In the genomic region with DNA sequence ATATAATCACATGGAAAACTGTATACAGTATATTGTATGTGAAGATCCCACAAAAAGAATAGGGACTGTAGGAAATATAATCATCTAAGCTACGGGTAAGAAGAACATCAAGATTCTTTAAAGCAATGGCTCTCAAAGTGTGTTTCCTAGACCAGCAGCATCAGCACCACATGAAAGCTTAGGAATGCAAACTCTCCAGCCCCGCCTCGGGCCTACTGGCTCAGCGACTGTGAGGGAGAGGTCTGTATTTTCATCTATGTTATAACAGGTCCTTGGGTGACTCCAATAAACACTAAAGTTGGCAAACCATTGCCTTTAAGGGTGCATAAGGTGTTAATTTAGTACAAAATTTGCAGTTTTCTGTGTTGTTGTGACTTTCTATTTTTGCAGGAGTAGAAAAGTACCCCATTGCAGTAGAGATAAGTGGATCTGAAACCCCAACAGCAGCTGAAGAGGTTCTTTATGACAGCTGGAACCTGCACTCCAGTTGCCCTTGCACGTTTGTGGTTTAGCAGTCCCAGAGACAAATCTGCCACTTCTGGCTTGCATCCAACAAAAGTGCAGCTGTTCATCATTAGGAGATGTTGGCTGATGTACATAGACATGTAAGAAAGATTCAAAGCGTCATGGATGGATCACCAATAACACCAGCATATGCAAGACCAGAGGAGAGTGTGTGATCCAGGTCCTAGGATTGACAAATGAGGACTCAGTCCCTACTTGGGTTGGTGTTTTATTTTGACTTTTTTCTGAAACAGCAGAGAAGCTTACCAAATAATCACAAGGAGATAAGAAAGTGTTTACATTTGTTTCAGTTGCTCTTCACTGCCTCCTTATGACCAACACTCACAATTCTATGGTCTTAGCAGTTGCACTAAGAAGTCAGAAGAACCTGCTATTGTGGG, we compare ENCODE assay signal across 1 cellular context.
TF ChIP-seq lines count a peak whose summit lies in the region.

No MANE protein-coding gene starts in this region.

TF ChIP-seq in GM12878, 131 proteins besides CTCF, POLR2A, EP300 and RAD21 (continued from another document and continues in another):
- TF ChIP-seq, protein P1, sequence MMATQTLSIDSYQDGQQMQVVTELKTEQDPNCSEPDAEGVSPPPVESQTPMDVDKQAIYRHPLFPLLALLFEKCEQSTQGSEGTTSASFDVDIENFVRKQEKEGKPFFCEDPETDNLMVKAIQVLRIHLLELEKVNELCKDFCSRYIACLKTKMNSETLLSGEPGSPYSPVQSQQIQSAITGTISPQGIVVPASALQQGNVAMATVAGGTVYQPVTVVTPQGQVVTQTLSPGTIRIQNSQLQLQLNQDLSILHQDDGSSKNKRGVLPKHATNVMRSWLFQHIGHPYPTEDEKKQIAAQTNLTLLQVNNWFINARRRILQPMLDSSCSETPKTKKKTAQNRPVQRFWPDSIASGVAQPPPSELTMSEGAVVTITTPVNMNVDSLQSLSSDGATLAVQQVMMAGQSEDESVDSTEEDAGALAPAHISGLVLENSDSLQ (IDR thresholded peaks at IDR 0.05) = peak; percentile 81
- TF ChIP-seq, protein P2, sequence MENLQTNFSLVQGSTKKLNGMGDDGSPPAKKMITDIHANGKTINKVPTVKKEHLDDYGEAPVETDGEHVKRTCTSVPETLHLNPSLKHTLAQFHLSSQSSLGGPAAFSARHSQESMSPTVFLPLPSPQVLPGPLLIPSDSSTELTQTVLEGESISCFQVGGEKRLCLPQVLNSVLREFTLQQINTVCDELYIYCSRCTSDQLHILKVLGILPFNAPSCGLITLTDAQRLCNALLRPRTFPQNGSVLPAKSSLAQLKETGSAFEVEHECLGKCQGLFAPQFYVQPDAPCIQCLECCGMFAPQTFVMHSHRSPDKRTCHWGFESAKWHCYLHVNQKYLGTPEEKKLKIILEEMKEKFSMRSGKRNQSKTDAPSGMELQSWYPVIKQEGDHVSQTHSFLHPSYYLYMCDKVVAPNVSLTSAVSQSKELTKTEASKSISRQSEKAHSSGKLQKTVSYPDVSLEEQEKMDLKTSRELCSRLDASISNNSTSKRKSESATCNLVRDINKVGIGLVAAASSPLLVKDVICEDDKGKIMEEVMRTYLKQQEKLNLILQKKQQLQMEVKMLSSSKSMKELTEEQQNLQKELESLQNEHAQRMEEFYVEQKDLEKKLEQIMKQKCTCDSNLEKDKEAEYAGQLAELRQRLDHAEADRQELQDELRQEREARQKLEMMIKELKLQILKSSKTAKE (IDR thresholded peaks at IDR 0.05; ENCODE audit: low read depth, poor library complexity, severe bottlenecking) = peak; percentile 83
- peak; percentile 99 for TF ChIP-seq TCF3 (IDR thresholded peaks at IDR 0.05; ENCODE audit: borderline replicate concordance, insufficient read depth, low read depth, low read length)
- TF ChIP-seq CEBPB (IDR thresholded peaks at IDR 0.05; ENCODE audit: borderline replicate concordance in 1 of 2, low read depth in 2 of 2, low read length in 2 of 2) = peak in 1 of 2 experiments; percentile 86; a peak in 2 of 4 replicates
- peak; percentile 71 for TF ChIP-seq SP1 (IDR thresholded peaks at IDR 0.05; ENCODE audit: low read depth, low read length)
- 0 out of 4 replicates have a peak, but pooled peaks of 1 of the 2 experiments have one; percentile 20 for TF ChIP-seq SRF (IDR thresholded peaks at IDR 0.05; ENCODE audit: low read depth in 2 of 2, low read length in 2 of 2)
- TF ChIP-seq, protein P3, sequence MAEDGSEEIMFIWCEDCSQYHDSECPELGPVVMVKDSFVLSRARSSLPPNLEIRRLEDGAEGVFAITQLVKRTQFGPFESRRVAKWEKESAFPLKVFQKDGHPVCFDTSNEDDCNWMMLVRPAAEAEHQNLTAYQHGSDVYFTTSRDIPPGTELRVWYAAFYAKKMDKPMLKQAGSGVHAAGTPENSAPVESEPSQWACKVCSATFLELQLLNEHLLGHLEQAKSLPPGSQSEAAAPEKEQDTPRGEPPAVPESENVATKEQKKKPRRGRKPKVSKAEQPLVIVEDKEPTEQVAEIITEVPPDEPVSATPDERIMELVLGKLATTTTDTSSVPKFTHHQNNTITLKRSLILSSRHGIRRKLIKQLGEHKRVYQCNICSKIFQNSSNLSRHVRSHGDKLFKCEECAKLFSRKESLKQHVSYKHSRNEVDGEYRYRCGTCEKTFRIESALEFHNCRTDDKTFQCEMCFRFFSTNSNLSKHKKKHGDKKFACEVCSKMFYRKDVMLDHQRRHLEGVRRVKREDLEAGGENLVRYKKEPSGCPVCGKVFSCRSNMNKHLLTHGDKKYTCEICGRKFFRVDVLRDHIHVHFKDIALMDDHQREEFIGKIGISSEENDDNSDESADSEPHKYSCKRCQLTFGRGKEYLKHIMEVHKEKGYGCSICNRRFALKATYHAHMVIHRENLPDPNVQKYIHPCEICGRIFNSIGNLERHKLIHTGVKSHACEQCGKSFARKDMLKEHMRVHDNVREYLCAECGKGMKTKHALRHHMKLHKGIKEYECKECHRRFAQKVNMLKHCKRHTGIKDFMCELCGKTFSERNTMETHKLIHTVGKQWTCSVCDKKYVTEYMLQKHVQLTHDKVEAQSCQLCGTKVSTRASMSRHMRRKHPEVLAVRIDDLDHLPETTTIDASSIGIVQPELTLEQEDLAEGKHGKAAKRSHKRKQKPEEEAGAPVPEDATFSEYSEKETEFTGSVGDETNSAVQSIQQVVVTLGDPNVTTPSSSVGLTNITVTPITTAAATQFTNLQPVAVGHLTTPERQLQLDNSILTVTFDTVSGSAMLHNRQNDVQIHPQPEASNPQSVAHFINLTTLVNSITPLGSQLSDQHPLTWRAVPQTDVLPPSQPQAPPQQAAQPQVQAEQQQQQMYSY (CRISPR knock-in tag; IDR thresholded peaks at IDR 0.05) = no peak
- no peak for TF ChIP-seq ZNF384 (IDR thresholded peaks at IDR 0.05; ENCODE audit: borderline replicate concordance, low read depth, low read length)
- no peak for TF ChIP-seq RELA (IDR thresholded peaks at IDR 0.05; ENCODE audit: borderline replicate concordance, partially characterized antibody)
- no peak for TF ChIP-seq BRCA1 (IDR thresholded peaks at IDR 0.05; ENCODE audit: low read depth, low read length)
- TF ChIP-seq RFX5 (IDR thresholded peaks at IDR 0.05; ENCODE audit: low read depth, low read length) = no peak
- no peak for TF ChIP-seq ZZZ3 (IDR thresholded peaks at IDR 0.05; ENCODE audit: control insufficient read depth, insufficient read length, low read depth)
- TF ChIP-seq RB1 (IDR thresholded peaks at IDR 0.05; ENCODE audit: borderline replicate concordance) = no peak
- no peak for TF ChIP-seq RBBP5 (conservative IDR thresholded peaks at IDR 0.05)
- TF ChIP-seq MYC (IDR thresholded peaks at IDR 0.05; ENCODE audit: insufficient read depth, insufficient read length, insufficient replicate concordance, low read length, severe bottlenecking) = no peak
- no peak for TF ChIP-seq PML (IDR thresholded peaks at IDR 0.05; ENCODE audit: low read length)
- TF ChIP-seq IRF4 (IDR thresholded peaks at IDR 0.05; ENCODE audit: low read depth, low read length) = peak; percentile 83; the same call in 1 of the 2 replicates
- TF ChIP-seq TAF1 (IDR thresholded peaks at IDR 0.05; ENCODE audit: borderline replicate concordance, low read depth, low read length) = no peak
- peak; percentile 50 for TF ChIP-seq CREB1 (IDR thresholded peaks at IDR 0.05; ENCODE audit: low read depth)
- TF ChIP-seq CHD2 (IDR thresholded peaks at IDR 0.05; ENCODE audit: borderline replicate concordance, low read depth, low read length) = peak; percentile 51; the same call in 1 of the 2 replicates
- TF ChIP-seq NFIC (IDR thresholded peaks at IDR 0.05; ENCODE audit: low read depth, low read length) = peak; percentile 90
- TF ChIP-seq, protein P4, sequence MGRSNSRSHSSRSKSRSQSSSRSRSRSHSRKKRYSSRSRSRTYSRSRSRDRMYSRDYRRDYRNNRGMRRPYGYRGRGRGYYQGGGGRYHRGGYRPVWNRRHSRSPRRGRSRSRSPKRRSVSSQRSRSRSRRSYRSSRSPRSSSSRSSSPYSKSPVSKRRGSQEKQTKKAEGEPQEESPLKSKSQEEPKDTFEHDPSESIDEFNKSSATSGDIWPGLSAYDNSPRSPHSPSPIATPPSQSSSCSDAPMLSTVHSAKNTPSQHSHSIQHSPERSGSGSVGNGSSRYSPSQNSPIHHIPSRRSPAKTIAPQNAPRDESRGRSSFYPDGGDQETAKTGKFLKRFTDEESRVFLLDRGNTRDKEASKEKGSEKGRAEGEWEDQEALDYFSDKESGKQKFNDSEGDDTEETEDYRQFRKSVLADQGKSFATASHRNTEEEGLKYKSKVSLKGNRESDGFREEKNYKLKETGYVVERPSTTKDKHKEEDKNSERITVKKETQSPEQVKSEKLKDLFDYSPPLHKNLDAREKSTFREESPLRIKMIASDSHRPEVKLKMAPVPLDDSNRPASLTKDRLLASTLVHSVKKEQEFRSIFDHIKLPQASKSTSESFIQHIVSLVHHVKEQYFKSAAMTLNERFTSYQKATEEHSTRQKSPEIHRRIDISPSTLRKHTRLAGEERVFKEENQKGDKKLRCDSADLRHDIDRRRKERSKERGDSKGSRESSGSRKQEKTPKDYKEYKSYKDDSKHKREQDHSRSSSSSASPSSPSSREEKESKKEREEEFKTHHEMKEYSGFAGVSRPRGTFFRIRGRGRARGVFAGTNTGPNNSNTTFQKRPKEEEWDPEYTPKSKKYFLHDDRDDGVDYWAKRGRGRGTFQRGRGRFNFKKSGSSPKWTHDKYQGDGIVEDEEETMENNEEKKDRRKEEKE (IDR thresholded peaks at IDR 0.05) = no peak
- TF ChIP-seq ZSCAN29 (IDR thresholded peaks at IDR 0.05) = no peak; the same call in 1 of the 2 replicates
- TF ChIP-seq CBX5 (IDR thresholded peaks at IDR 0.05; ENCODE audit: low read depth) = peak; percentile 92; the same call in 1 of the 2 replicates
- TF ChIP-seq, protein P5, sequence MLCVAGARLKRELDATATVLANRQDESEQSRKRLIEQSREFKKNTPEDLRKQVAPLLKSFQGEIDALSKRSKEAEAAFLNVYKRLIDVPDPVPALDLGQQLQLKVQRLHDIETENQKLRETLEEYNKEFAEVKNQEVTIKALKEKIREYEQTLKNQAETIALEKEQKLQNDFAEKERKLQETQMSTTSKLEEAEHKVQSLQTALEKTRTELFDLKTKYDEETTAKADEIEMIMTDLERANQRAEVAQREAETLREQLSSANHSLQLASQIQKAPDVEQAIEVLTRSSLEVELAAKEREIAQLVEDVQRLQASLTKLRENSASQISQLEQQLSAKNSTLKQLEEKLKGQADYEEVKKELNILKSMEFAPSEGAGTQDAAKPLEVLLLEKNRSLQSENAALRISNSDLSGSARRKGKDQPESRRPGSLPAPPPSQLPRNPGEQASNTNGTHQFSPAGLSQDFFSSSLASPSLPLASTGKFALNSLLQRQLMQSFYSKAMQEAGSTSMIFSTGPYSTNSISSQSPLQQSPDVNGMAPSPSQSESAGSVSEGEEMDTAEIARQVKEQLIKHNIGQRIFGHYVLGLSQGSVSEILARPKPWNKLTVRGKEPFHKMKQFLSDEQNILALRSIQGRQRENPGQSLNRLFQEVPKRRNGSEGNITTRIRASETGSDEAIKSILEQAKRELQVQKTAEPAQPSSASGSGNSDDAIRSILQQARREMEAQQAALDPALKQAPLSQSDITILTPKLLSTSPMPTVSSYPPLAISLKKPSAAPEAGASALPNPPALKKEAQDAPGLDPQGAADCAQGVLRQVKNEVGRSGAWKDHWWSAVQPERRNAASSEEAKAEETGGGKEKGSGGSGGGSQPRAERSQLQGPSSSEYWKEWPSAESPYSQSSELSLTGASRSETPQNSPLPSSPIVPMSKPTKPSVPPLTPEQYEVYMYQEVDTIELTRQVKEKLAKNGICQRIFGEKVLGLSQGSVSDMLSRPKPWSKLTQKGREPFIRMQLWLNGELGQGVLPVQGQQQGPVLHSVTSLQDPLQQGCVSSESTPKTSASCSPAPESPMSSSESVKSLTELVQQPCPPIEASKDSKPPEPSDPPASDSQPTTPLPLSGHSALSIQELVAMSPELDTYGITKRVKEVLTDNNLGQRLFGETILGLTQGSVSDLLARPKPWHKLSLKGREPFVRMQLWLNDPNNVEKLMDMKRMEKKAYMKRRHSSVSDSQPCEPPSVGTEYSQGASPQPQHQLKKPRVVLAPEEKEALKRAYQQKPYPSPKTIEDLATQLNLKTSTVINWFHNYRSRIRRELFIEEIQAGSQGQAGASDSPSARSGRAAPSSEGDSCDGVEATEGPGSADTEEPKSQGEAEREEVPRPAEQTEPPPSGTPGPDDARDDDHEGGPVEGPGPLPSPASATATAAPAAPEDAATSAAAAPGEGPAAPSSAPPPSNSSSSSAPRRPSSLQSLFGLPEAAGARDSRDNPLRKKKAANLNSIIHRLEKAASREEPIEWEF (IDR thresholded peaks at IDR 0.05; ENCODE audit: insufficient replicate concordance, low read depth, low read length) = no peak
- TF ChIP-seq, protein P6, sequence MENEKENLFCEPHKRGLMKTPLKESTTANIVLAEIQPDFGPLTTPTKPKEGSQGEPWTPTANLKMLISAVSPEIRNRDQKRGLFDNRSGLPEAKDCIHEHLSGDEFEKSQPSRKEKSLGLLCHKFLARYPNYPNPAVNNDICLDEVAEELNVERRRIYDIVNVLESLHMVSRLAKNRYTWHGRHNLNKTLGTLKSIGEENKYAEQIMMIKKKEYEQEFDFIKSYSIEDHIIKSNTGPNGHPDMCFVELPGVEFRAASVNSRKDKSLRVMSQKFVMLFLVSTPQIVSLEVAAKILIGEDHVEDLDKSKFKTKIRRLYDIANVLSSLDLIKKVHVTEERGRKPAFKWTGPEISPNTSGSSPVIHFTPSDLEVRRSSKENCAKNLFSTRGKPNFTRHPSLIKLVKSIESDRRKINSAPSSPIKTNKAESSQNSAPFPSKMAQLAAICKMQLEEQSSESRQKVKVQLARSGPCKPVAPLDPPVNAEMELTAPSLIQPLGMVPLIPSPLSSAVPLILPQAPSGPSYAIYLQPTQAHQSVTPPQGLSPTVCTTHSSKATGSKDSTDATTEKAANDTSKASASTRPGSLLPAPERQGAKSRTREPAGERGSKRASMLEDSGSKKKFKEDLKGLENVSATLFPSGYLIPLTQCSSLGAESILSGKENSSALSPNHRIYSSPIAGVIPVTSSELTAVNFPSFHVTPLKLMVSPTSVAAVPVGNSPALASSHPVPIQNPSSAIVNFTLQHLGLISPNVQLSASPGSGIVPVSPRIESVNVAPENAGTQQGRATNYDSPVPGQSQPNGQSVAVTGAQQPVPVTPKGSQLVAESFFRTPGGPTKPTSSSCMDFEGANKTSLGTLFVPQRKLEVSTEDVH (IDR thresholded peaks at IDR 0.05; ENCODE audit: low read depth, partially characterized antibody) = no peak
- TF ChIP-seq BCL11A (IDR thresholded peaks at IDR 0.05; ENCODE audit: low read depth, low read length) = peak; percentile 97
- TF ChIP-seq EED (IDR thresholded peaks at IDR 0.05; ENCODE audit: low read depth) = peak; percentile 96
